In genomic region chr4:108359936-108360681, GRCh38 we compare ENCODE assay signal across 1 cellular context.
TF ChIP-seq lines count a peak whose summit lies in the region.

No MANE protein-coding gene starts in this region.

TF ChIP-seq in H1, 55 proteins besides CTCF, POLR2A, EP300 and RAD21 (continued from another document):
- no peak for TF ChIP-seq CHD7 (IDR thresholded peaks at IDR 0.05; ENCODE audit: insufficient replicate concordance, low read length)
- no peak for TF ChIP-seq SP2 (IDR thresholded peaks at IDR 0.05; ENCODE audit: low read length)
- TF ChIP-seq JUN (IDR thresholded peaks at IDR 0.05; ENCODE audit: low read depth, low read length): no peak
- no peak for TF ChIP-seq FOSL1 (IDR thresholded peaks at IDR 0.05; ENCODE audit: insufficient read depth, low read depth, low read length)
- TF ChIP-seq CBX8 (IDR thresholded peaks at IDR 0.05; ENCODE audit: borderline replicate concordance, low read depth, low read length): no peak
- TF ChIP-seq EGR1 (IDR thresholded peaks at IDR 0.05; ENCODE audit: borderline replicate concordance, low read depth, low read length): no peak
- TF ChIP-seq RXRA (IDR thresholded peaks at IDR 0.05; ENCODE audit: insufficient read depth, low read depth, low read length): no peak
- no peak for TF ChIP-seq SP4 (IDR thresholded peaks at IDR 0.05; ENCODE audit: low read length)
- no peak for TF ChIP-seq NANOG (IDR thresholded peaks at IDR 0.05; ENCODE audit: insufficient read depth, low read depth, low read length, poor library complexity, severe bottlenecking)
